12 cellular contexts compared by ENCODE assay signal in genomic region chr2:18047896-18048657, GRCh38.
DNase-seq lines count a peak whose midpoint lies in the region; ATAC-seq and TF ChIP-seq lines count a peak whose summit lies in the region.
"Had no signal": no experiment of that assay in that cellular context is flagged by ENCODE, and none has a peak within 500 bp of the region (broad histone marks: within the 10 kb centered on the region; RNA-seq: fewer than 3 reads in every experiment).

No MANE protein-coding gene starts in this region.

- H3K4me1 ChIP-seq in hepatocyte (ENCODE audit: insufficient read depth) (no peaks in the 10 kb centered on the region), aorta (ENCODE audit: control insufficient read depth in 1 of 2, insufficient read depth in 2 of 2, low read length in 2 of 2) (no peaks in the 10 kb centered on the region)

- H3K79me2 ChIP-seq in hepatocyte: no peaks in the 10 kb centered on the region

- no peak for TF ChIP-seq CTCF in hepatocyte (IDR thresholded peaks at IDR 0.05; ENCODE audit: poor library complexity)

- H3K36me3 ChIP-seq in hepatocyte (replicated peaks; ENCODE audit: insufficient read depth, low read depth) (no peaks in the 10 kb centered on the region), aorta (ENCODE audit: control insufficient read depth in 1 of 2, insufficient read depth in 2 of 2, low read length in 1 of 2) (no peaks in the 10 kb centered on the region)
- H3K36me3 ChIP-seq: BLaER1 treated with 17β-estradiol and CSF1 and Interleukin-3, amounts not matched to agents 10 nM and 100 nM had no signal

- no peaks in the 10 kb centered on the region for H3K9me3 ChIP-seq in hepatocyte (ENCODE audit: low read depth)
- no peaks in the 10 kb centered on the region for H3K9me3 ChIP-seq in aorta (ENCODE audit: control insufficient read depth, low read length)

- H3K27ac ChIP-seq in hepatocyte (no peak overlapping the region), aorta (ENCODE audit: low read depth in 1 of 2, low read length in 2 of 2) (no peak overlapping the region)
- H3K27ac ChIP-seq: BLaER1 treated with 17β-estradiol and CSF1 and Interleukin-3, amounts not matched to agents 10 nM and 100 nM had no signal

- no peak overlapping the region for H3K4me2 ChIP-seq in hepatocyte
- H3K4me2 ChIP-seq: BLaER1 treated with 17β-estradiol and CSF1 and Interleukin-3, amounts not matched to agents 10 nM and 100 nM had no signal

- intact Hi-C loops in aorta (cut with DNase I) (no loop called here), left colon (cut with DNase I, micrococcal nuclease) (no loop called here)

- H2AFZ ChIP-seq in hepatocyte: no peak overlapping the region

- H3K4me3 ChIP-seq in hepatocyte (no peak overlapping the region), aorta (ENCODE audit: low read length in 2 of 2) (no peak overlapping the region)
- H3K4me3 ChIP-seq: BLaER1 treated with 17β-estradiol and CSF1 and Interleukin-3, amounts not matched to agents 10 nM and 100 nM; GM12878 had no signal

- WGBS in hepatocyte (ENCODE audit: low lambda C conversion rate, missing lambda C conversion rate): 61% methylated on average over 10 of the region's 10 CpGs
- whole genome bisulfite sequencing in aorta, 2 donors: 66 to 71% methylated on average over 10 of the region's 10 CpGs

- ATAC-seq in GM19395 (IDR thresholded peaks at IDR 0.05; ENCODE audit: unreplicated experiment) (no peak), aorta (ENCODE audit: low FRiP score) (no peak), GM18517 (IDR thresholded peaks at IDR 0.05; ENCODE audit: unreplicated experiment) (no peak), left colon (no peak)
- ATAC-seq: GM12878; stimulated activated naive CD8-positive, alpha-beta T cell treated with anti-CD3 and anti-CD28 coated beads, Interleukin-15, Interleukin-2, amounts not matched to agents 100 U/mL and 50 U/mL, for 24 hours had no signal

- DNase-seq in AG08396 (ENCODE audit: low spot score) (peak; percentile 37), HS-5 (ENCODE audit: low read depth) (peak; percentile 30), astrocyte of the hippocampus (ENCODE audit: low read depth, low spot score) (peak; percentile 45), hepatocyte (ENCODE audit: low spot score) (peak; percentile 42), aorta (no peak), left colon (no peak)
- DNase-seq: Karpas-422; stimulated activated naive CD8-positive, alpha-beta T cell treated with anti-CD3 and anti-CD28 coated beads, Interleukin-15, Interleukin-2, amounts not matched to agents 100 U/mL and 50 U/mL, for 24 hours had no signal

- H3K9me2 ChIP-seq in hepatocyte (replicated peaks; ENCODE audit: insufficient read depth): no peaks in the 10 kb centered on the region

- H3K27me3 ChIP-seq in hepatocyte (peaks cover 4% of the 10 kb centered on the region), aorta (ENCODE audit: control insufficient read depth in 1 of 2, insufficient read depth in 2 of 2, low read length in 1 of 2) (no peaks in the 10 kb centered on the region)
- H3K27me3 ChIP-seq: BLaER1 treated with 17β-estradiol and CSF1 and Interleukin-3, amounts not matched to agents 10 nM and 100 nM had no signal

- H4K20me1 ChIP-seq in hepatocyte (ENCODE audit: insufficient read depth, poor library complexity, severe bottlenecking): no peaks in the 10 kb centered on the region
- H4K20me1 ChIP-seq: BLaER1 treated with 17β-estradiol and CSF1 and Interleukin-3, amounts not matched to agents 10 nM and 100 nM had no signal

Comparison
In these comparisons a context has a peak if more than half of its experiments do, and no peak if none do; other contexts are left out.
1. DNase-seq: peak in AG08396 (single experiment), HS-5 (single experiment), astrocyte of the hippocampus (single experiment) and hepatocyte (single experiment); none in aorta (0 of 2) and left colon (0 of 2).